Comparison of ENCODE assay signal across 24 cellular contexts in the genomic region with DNA sequence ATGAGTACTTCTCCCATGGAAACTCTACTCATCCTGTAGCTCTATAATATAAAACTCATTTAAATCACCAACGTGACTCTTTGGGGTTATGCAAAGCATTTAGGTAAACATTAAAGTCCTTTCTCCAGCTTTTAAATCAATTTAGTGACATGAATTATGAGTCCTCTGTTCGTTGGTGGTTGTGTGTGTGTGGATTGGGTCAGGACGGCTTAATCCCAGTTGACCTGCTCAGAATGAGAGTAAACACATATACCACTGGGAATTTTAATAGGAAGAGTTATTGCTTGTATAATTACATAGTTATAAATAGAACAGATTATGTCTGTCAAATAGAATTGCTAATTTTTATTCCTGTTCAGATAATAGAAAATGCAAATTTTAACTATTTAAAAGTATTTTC. TPM values are rescaled to one million over a fixed set of nuclear protein-coding genes. Genes with fewer than 3 reads are reported as not detected.
DNase-seq lines count a peak whose midpoint lies in the region; ATAC-seq, FAIRE-seq and TF ChIP-seq lines count a peak whose summit lies in the region.
"Had no signal": no experiment of that assay in that cellular context is flagged by ENCODE, and none has a peak within 500 bp of the region (broad histone marks: within the 10 kb centered on the region; RNA-seq: fewer than 3 reads in every experiment).

No MANE protein-coding gene starts in this region.

- no peak for TF ChIP-seq POLR2A in GM12892 (IDR thresholded peaks at IDR 0.05; ENCODE audit: low read depth, low read length)
- no peak for TF ChIP-seq POLR2A in heart left ventricle (IDR thresholded peaks at IDR 0.05)

- no peaks in the 10 kb centered on the region for H3K27me3 ChIP-seq in heart left ventricle

- WGBS in heart left ventricle, 4 donors: 51 to 61% (median 56%) methylated on average over 3 of the region's 3 CpGs

- TF ChIP-seq CTCF in VCaP (conservative IDR thresholded peaks at IDR 0.05): no peak
- no peak for TF ChIP-seq CTCF in heart left ventricle (IDR thresholded peaks at IDR 0.05)

- no peaks in the 10 kb centered on the region for H3K36me3 ChIP-seq in heart left ventricle
- H3K36me3 ChIP-seq: HAP-1 had no signal

- ATAC-seq in GM19463 (IDR thresholded peaks at IDR 0.05; ENCODE audit: unreplicated experiment) (no peak), heart left ventricle (no peak)

- H3K9me3 ChIP-seq in heart left ventricle: peaks cover 0 to 27% (median 7%) of the 10 kb centered on the region in 12 donors
- H3K9me3 ChIP-seq: HAP-1 had no signal

- H3K4me1 ChIP-seq in heart left ventricle: no peaks in the 10 kb centered on the region
- H3K4me1 ChIP-seq: HAP-1 had no signal

- peak; percentile 46 for FAIRE-seq in GM12892 (lab: Jason Lieb, UNC)
- FAIRE-seq: RCC 7860 had no signal

- intact Hi-C loops in heart left ventricle (cut with DNase I): no loop called here

- H3K27ac ChIP-seq in VCaP (peak overlapping the region; percentile 41), heart left ventricle (no peak overlapping the region)
- H3K27ac ChIP-seq: SK-N-MC had no signal

- no peak for DNase-seq in GM12892 (ENCODE audit: insufficient read length)
- DNase-seq in NCI-H146 treated with DMSO at 0.1 percent for 48 hours (lab: John Stamatoyannopoulos, UW; ENCODE audit: unreplicated experiment): peak; percentile 41
- peak; percentile 26 for DNase-seq in NCI-H774 (lab: John Stamatoyannopoulos, UW)
- no peak for DNase-seq in GDM1 (lab: John Stamatoyannopoulos, UW)
- DNase-seq in heart left ventricle: no peak
- DNase-seq: 8988T, ACHN, DMS153, DND-41, GOT3, HFFc6, IMR-90, KG1, NCI-H1048, NCI-H1436, NCI-H2029, NCI-H446, NCI-H524 treated with DMSO at 0.1 percent for 48 hours, SIG-M5 had no signal

- H3K4me3 ChIP-seq in heart left ventricle: no peak overlapping the region
- H3K4me3 ChIP-seq: HAP-1, SK-N-MC had no signal

RNA-seq across cellular contexts. Expression of gene ADCY1, which starts 30.7 kb away (rescaled TPM):
- polyA plus RNA-seq in GM12892 (2012; ENCODE audit: missing spikeins): 31.1 TPM
- 10 to 100 TPM in 1 of 9 donors, 1 to 10 TPM in 8; 2.6 to 10.8 (median 4.3) TPM for total RNA-seq in heart left ventricle
- polyA plus RNA-seq in heart left ventricle: 1 to 10 TPM in 1 of 2 donors, under 1 TPM in 1; 0.73 to 1.4 TPM

Comparison
In these comparisons a context has a peak if more than half of its experiments do, and no peak if none do; other contexts are left out.
1. DNase-seq: peak in NCI-H146 treated with DMSO at 0.1 percent for 48 hours (single experiment) and NCI-H774 (single experiment); none in GM12892 (single experiment), GDM1 (single experiment) and heart left ventricle (0 of 5).